In genomic region chr19:50392759-50393158, GRCh38 we compare ENCODE assay signal across 1 cellular context.
TF ChIP-seq lines count a peak whose summit lies in the region.

No MANE protein-coding gene starts in this region.

TF ChIP-seq in HepG2, 621 proteins besides CTCF, POLR2A, EP300 and RAD21:
- TF ChIP-seq ZNF260 (CRISPR knock-in tag; IDR thresholded peaks at IDR 0.05; ENCODE audit: borderline replicate concordance, low read depth) = peak; percentile 99
- TF ChIP-seq PCBP1 (IDR thresholded peaks at IDR 0.05; ENCODE audit: borderline replicate concordance, low read depth, low read length) = no peak
